14 cellular contexts compared by ENCODE assay signal in the genomic region with DNA sequence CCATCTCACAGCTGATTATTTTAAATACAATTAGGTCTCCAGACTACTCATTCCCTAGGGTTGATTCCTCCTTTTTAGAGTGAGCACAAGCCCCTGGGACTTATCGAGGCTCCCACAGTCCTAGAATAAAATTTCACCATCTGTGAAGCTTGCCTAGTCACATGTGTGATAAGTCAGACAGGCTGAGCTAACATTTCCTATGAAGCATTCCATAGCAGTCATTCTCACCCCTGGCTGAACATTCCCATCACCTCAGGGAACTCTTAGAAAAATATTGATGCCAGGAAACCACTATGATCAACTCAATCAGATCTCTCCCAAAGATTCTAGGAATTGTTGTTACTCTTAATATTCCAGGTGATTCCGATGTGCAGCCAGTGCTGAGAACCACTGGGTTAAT. TPM values are rescaled to one million over a fixed set of nuclear protein-coding genes. Genes with fewer than 3 reads are reported as not detected.
DNase-seq lines count a peak whose midpoint lies in the region; ATAC-seq and TF ChIP-seq lines count a peak whose summit lies in the region.
"Had no signal": no experiment of that assay in that cellular context is flagged by ENCODE, and none has a peak within 500 bp of the region (broad histone marks: within the 10 kb centered on the region; RNA-seq: fewer than 3 reads in every experiment).

No MANE protein-coding gene starts in this region.

- CTCF ChIA-PET in activated naive CD4-positive, alpha-beta T cell treated with anti-CD3 and anti-CD28 coated beads for 36 hours (lab: Charles Lee), result no interaction called here

- DNase-seq in activated naive CD4-positive, alpha-beta T cell treated with anti-CD3 and anti-CD28 coated beads for 36 hours, result no peak
- peak; percentile 71 to 80 for DNase-seq in cardiac fibroblast (ENCODE audit: low read depth in 2 of 2)
- DNase-seq in right cardiac atrium, result no peak
- DNase-seq in stromal cell of bone marrow (ENCODE audit: low read depth), result peak; percentile 56
- no peak for DNase-seq in activated CD4-positive, alpha-beta T cell treated with anti-CD3 and anti-CD28 coated beads for 4 hours
- DNase-seq in activated effector memory CD4-positive, alpha-beta T cell treated with anti-CD3 and anti-CD28 coated beads, Interleukin-2, amount 50 U/mL, for 16 hours, result no peak
- no peak for DNase-seq in stimulated activated CD4-positive, alpha-beta T cell treated with anti-CD3 and anti-CD28 coated beads, Interleukin-1b, Interleukin-23, amount 100 ng/mL, for 48 hours
- DNase-seq: activated CD4-positive, CD25-positive, alpha-beta regulatory T cell treated with anti-CD3 and anti-CD28 coated beads, Interleukin-2, amount 50 U/mL, for 72 hours; AML-193; NCI-H1417 treated with DMSO at 0.1 percent for 48 hours; NCI-H748 treated with DMSO at 0.1 percent for 48 hours had no signal

- peaks cover 11% of the 10 kb centered on the region for H3K4me1 ChIP-seq in right cardiac atrium (ENCODE audit: control insufficient read depth, insufficient read depth, low read length)

- H3K9me3 Mint-ChIP-seq in activated naive CD4-positive, alpha-beta T cell treated with anti-CD3 and anti-CD28 coated beads, Interleukin-2, amount 50 U/mL, for 24 hours, result no peaks in the 10 kb centered on the region
- no peaks in the 10 kb centered on the region for H3K9me3 Mint-ChIP-seq in activated naive CD4-positive, alpha-beta T cell treated with anti-CD3 and anti-CD28 coated beads for 36 hours

- H3K9me3 ChIP-seq in right cardiac atrium (ENCODE audit: control insufficient read depth, low read length), result no peaks in the 10 kb centered on the region

- no peak overlapping the region for H3K4me3 ChIP-seq in cardiac fibroblast (replicated peaks in 1 of 2; ENCODE audit: low read depth in 2 of 2, low read length in 2 of 2)
- H3K4me3 ChIP-seq in right cardiac atrium (ENCODE audit: low read length), result no peak overlapping the region
- H3K4me3 ChIP-seq: SK-N-MC had no signal

- H3K4me1 Mint-ChIP-seq in activated naive CD4-positive, alpha-beta T cell treated with anti-CD3 and anti-CD28 coated beads, Interleukin-2, amount 50 U/mL, for 24 hours, result peaks cover 70% of the 10 kb centered on the region
- peaks cover 34% of the 10 kb centered on the region for H3K4me1 Mint-ChIP-seq in activated naive CD4-positive, alpha-beta T cell treated with anti-CD3 and anti-CD28 coated beads for 36 hours (ENCODE audit: low read depth)

- H3K4me3 Mint-ChIP-seq in activated naive CD4-positive, alpha-beta T cell treated with anti-CD3 and anti-CD28 coated beads, Interleukin-2, amount 50 U/mL, for 24 hours, result no peak overlapping the region
- no peak overlapping the region for H3K4me3 Mint-ChIP-seq in activated naive CD4-positive, alpha-beta T cell treated with anti-CD3 and anti-CD28 coated beads for 36 hours

- H3K27ac Mint-ChIP-seq in activated naive CD4-positive, alpha-beta T cell treated with anti-CD3 and anti-CD28 coated beads, Interleukin-2, amount 50 U/mL, for 24 hours, result peak overlapping the region; percentile 12
- H3K27ac Mint-ChIP-seq in activated naive CD4-positive, alpha-beta T cell treated with anti-CD3 and anti-CD28 coated beads for 36 hours, result no peak overlapping the region

- no peaks in the 10 kb centered on the region for H3K36me3 Mint-ChIP-seq in activated naive CD4-positive, alpha-beta T cell treated with anti-CD3 and anti-CD28 coated beads, Interleukin-2, amount 50 U/mL, for 24 hours
- no peaks in the 10 kb centered on the region for H3K36me3 Mint-ChIP-seq in activated naive CD4-positive, alpha-beta T cell treated with anti-CD3 and anti-CD28 coated beads for 36 hours (ENCODE audit: low read depth)

- intact Hi-C loops in activated naive CD4-positive, alpha-beta T cell treated with anti-CD3 and anti-CD28 coated beads for 36 hours (cut with micrococcal nuclease), result no loop called here
- intact Hi-C loops in right cardiac atrium (cut with DNase I), result loop anchor here in 1 of 4 donors (10.0 kb wide), 1 partner anchor 63 kb away; no protein-coding TSS in a partner anchor

- no peak for TF ChIP-seq CTCF in cardiac fibroblast (IDR thresholded peaks at IDR 0.05; ENCODE audit: low read depth, low read length)

- H3K27me3 Mint-ChIP-seq in activated naive CD4-positive, alpha-beta T cell treated with anti-CD3 and anti-CD28 coated beads, Interleukin-2, amount 50 U/mL, for 24 hours, result no peaks in the 10 kb centered on the region
- no peaks in the 10 kb centered on the region for H3K27me3 Mint-ChIP-seq in activated naive CD4-positive, alpha-beta T cell treated with anti-CD3 and anti-CD28 coated beads for 36 hours (ENCODE audit: low read depth)

- ATAC-seq in right cardiac atrium, result peak; percentile 75 to 85

- H3K27me3 ChIP-seq in right cardiac atrium (ENCODE audit: control insufficient read depth, insufficient read depth), result no peaks in the 10 kb centered on the region

- no peak overlapping the region for H3K27ac ChIP-seq in right cardiac atrium (ENCODE audit: low read length)
- H3K27ac ChIP-seq: parathyroid adenoma, SK-N-MC had no signal

- 26% methylated on average over 2 of the region's 2 CpGs for WGBS in right cardiac atrium

RNA-seq across cellular contexts. Expression of gene ARHGEF9, which starts 37.7 kb away (rescaled TPM):
- 10 to 100 TPM; 12.8 to 15.0 TPM for total RNA-seq in activated naive CD4-positive, alpha-beta T cell treated with anti-CD3 and anti-CD28 coated beads for 36 hours
- 100 to 1,000 TPM in 1 of 4 donors, 10 to 100 TPM in 3; 75.6 to 126 (median 87.2) TPM for total RNA-seq in right cardiac atrium
- polyA plus RNA-seq in right cardiac atrium, result 60.6 TPM

Comparison
In these comparisons a context has a peak if more than half of its experiments do, and no peak if none do; other contexts are left out.
1. DNase-seq: peak in cardiac fibroblast (2 of 2) and stromal cell of bone marrow (single experiment); none in activated naive CD4-positive, alpha-beta T cell treated with anti-CD3 and anti-CD28 coated beads for 36 hours (single experiment), right cardiac atrium (0 of 3), activated CD4-positive, alpha-beta T cell treated with anti-CD3 and anti-CD28 coated beads for 4 hours (0 of 2), activated effector memory CD4-positive, alpha-beta T cell treated with anti-CD3 and anti-CD28 coated beads, Interleukin-2, amount 50 U/mL, for 16 hours (single experiment) and stimulated activated CD4-positive, alpha-beta T cell treated with anti-CD3 and anti-CD28 coated beads, Interleukin-1b, Interleukin-23, amount 100 ng/mL, for 48 hours (single experiment).
2. RNA of gene ARHGEF9, which starts 37.7 kb away (total RNA-seq): 75.6 to 126 TPM in right cardiac atrium; 12.8 to 15.0 TPM in activated naive CD4-positive, alpha-beta T cell treated with anti-CD3 and anti-CD28 coated beads for 36 hours; every median in the first group is over 4 times any median in the second.